In the genomic region with DNA sequence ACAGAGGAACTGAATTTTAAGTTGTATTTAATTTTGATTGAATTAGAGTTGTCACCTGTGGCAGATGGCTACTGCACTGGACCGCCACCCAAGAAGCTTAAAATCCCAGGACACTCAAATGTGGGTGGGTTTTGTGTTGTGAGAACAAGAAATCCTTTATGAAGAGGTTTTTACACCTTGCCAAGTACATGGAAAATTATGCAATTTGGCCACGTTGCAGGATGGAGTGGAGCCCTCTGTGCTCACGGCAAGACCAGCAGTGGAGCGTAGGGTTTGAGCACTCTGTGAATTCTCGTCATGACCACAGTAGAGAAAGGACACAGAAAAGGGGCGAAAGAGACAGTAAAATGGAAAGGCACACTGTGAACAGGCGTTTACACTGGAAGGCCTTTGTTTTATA, we compare ENCODE assay signal across 1 cellular context.
TF ChIP-seq lines count a peak whose summit lies in the region.

No MANE protein-coding gene starts in this region.

TF ChIP-seq in HepG2, 621 proteins besides CTCF, POLR2A, EP300 and RAD21 (continued from another document):
- TF ChIP-seq ZNF574 (CRISPR knock-in tag; IDR thresholded peaks at IDR 0.05), result no peak
- TF ChIP-seq GPBP1L1 (CRISPR knock-in tag; IDR thresholded peaks at IDR 0.05), result no peak
- TF ChIP-seq ZNF337 (CRISPR knock-in tag; IDR thresholded peaks at IDR 0.05; ENCODE audit: borderline replicate concordance, low read depth), result no peak
- no peak for TF ChIP-seq ZFP36 (IDR thresholded peaks at IDR 0.05; ENCODE audit: borderline replicate concordance, low read depth, low read length, partially characterized antibody)
- TF ChIP-seq EZH2 (conservative IDR thresholded peaks at IDR 0.05; ENCODE audit: low read depth, low read length), result 0 out of 2 replicates have a peak, but pooled peaks have one; percentile 28
